1 cellular context compared by ENCODE assay signal in genomic region chr1:111517464-111518225, GRCh38.
TF ChIP-seq lines count a peak whose summit lies in the region.

No MANE protein-coding gene starts in this region.

TF ChIP-seq in GM12878, 131 proteins besides CTCF, POLR2A, EP300 and RAD21 (continued from another document):
- TF ChIP-seq, protein P1, sequence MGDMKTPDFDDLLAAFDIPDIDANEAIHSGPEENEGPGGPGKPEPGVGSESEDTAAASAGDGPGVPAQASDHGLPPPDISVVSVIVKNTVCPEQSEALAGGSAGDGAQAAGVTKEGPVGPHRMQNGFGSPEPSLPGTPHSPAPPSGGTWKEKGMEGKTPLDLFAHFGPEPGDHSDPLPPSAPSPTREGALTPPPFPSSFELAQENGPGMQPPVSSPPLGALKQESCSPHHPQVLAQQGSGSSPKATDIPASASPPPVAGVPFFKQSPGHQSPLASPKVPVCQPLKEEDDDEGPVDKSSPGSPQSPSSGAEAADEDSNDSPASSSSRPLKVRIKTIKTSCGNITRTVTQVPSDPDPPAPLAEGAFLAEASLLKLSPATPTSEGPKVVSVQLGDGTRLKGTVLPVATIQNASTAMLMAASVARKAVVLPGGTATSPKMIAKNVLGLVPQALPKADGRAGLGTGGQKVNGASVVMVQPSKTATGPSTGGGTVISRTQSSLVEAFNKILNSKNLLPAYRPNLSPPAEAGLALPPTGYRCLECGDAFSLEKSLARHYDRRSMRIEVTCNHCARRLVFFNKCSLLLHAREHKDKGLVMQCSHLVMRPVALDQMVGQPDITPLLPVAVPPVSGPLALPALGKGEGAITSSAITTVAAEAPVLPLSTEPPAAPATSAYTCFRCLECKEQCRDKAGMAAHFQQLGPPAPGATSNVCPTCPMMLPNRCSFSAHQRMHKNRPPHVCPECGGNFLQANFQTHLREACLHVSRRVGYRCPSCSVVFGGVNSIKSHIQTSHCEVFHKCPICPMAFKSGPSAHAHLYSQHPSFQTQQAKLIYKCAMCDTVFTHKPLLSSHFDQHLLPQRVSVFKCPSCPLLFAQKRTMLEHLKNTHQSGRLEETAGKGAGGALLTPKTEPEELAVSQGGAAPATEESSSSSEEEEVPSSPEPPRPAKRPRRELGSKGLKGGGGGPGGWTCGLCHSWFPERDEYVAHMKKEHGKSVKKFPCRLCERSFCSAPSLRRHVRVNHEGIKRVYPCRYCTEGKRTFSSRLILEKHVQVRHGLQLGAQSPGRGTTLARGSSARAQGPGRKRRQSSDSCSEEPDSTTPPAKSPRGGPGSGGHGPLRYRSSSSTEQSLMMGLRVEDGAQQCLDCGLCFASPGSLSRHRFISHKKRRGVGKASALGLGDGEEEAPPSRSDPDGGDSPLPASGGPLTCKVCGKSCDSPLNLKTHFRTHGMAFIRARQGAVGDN (IDR thresholded peaks at IDR 0.05), result 0 out of 2 replicates have a peak, but pooled peaks have one; percentile 18
- peak in 1 of 2 experiments; percentile 45; a peak in 1 of 4 replicates for TF ChIP-seq BHLHE40 (IDR thresholded peaks at IDR 0.05; ENCODE audit: borderline replicate concordance in 1 of 2, low read depth in 2 of 2, low read length in 1 of 2)
- TF ChIP-seq YY1 (IDR thresholded peaks at IDR 0.05; ENCODE audit: low read depth, low read length), result no peak
- TF ChIP-seq IRF4 (IDR thresholded peaks at IDR 0.05; ENCODE audit: low read depth, low read length), result 0 out of 2 replicates have a peak, but pooled peaks have one; percentile 36
- 0 out of 2 replicates have a peak, but pooled peaks have one; percentile 33 for TF ChIP-seq NR2F1 (conservative IDR thresholded peaks at IDR 0.05)
- TF ChIP-seq TCF7 (IDR thresholded peaks at IDR 0.05; ENCODE audit: borderline replicate concordance), result peak; percentile 98
- TF ChIP-seq MAX (IDR thresholded peaks at IDR 0.05; ENCODE audit: low read depth, low read length), result no peak
- no peak for TF ChIP-seq POLR2AphosphoS2 (IDR thresholded peaks at IDR 0.05; ENCODE audit: low read depth, low read length)
- TF ChIP-seq MEF2B (IDR thresholded peaks at IDR 0.05; ENCODE audit: partially characterized antibody, poor library complexity, severe bottlenecking), result peak; percentile 57
- TF ChIP-seq SMAD1 (IDR thresholded peaks at IDR 0.05; ENCODE audit: low read depth, partially characterized antibody), result peak; percentile 98
- TF ChIP-seq ATF7 (IDR thresholded peaks at IDR 0.05; ENCODE audit: low read depth), result peak; percentile 45; the same call in 1 of the 2 replicates
- TF ChIP-seq GATAD2B (conservative IDR thresholded peaks at IDR 0.05; ENCODE audit: low read depth), result 0 out of 2 replicates have a peak, but pooled peaks have one; percentile 30
- TF ChIP-seq ZNF217 (IDR thresholded peaks at IDR 0.05), result peak; percentile 43; the same call in 1 of the 2 replicates
- no peak for TF ChIP-seq MEF2A (IDR thresholded peaks at IDR 0.05; ENCODE audit: insufficient read depth, low read depth, low read length)
- TF ChIP-seq NBN (IDR thresholded peaks at IDR 0.05), result peak; percentile 44; the same call in 1 of the 2 replicates
- no peak for TF ChIP-seq SUPT20H (IDR thresholded peaks at IDR 0.05; ENCODE audit: borderline replicate concordance, control insufficient read depth, low read depth, low read length)
TF ChIP-seq in GM12878: peak in this region for 23.
